ENCODE assay signal across 8 cellular contexts in genomic region chr22:19121631-19122142, GRCh38. TPM values are rescaled to one million over a fixed set of nuclear protein-coding genes. Genes with fewer than 3 reads are reported as not detected.
DNase-seq lines count a peak whose midpoint lies in the region; ATAC-seq and TF ChIP-seq lines count a peak whose summit lies in the region.

No MANE protein-coding gene starts in this region.

- H3K27ac ChIP-seq in HUES6 (ENCODE audit: low read depth, low read length) (peak overlapping the region; percentile 96), right lobe of liver (peak overlapping the region; percentile 70 to 97 (median 93))

- POLR2A ChIA-PET in Caco-2 (lab: Charles Lee), result interaction anchor here (1.6 kb wide), 1 partner anchor 23 kb away, joined by 11 read pairs; the partner anchor contains the start of gene ESS2

- peaks cover 21% of the 10 kb centered on the region for H3K36me3 Mint-ChIP-seq in Caco-2 (ENCODE audit: insufficient read depth, unreplicated experiment)

- H3K9ac ChIP-seq in HUES6 (ENCODE audit: low read length), result peak overlapping the region; percentile 98

- ATAC-seq in GM21381 (IDR thresholded peaks at IDR 0.05; ENCODE audit: unreplicated experiment) (peak; percentile 26), right lobe of liver (peak; percentile 42 to 64 (median 54))

- peak overlapping the region; percentile 71 for H3K27ac Mint-ChIP-seq in Caco-2 (ENCODE audit: unreplicated experiment)

- BruUV-seq in Caco-2 (replicated peaks; lab: Mats Ljungman, UMichigan), result no TSS peak

- H3K9me3 ChIP-seq in Caco-2 (no peaks in the 10 kb centered on the region), HUES6 (ENCODE audit: control insufficient read depth, insufficient read depth, low read depth, low read length) (no peaks in the 10 kb centered on the region), right lobe of liver (no peaks in the 10 kb centered on the region)

- intact Hi-C loops in Caco-2 (cut with micrococcal nuclease; ENCODE audit: unreplicated experiment) (loop anchor here (1.0 kb wide), 1 partner anchor 12 kb away; no protein-coding TSS in a partner anchor), right lobe of liver (cut with DNase I) (no loop called here)

- H3K9me3 Mint-ChIP-seq in Caco-2 (ENCODE audit: unreplicated experiment), result no peaks in the 10 kb centered on the region

- CTCF ChIA-PET in Caco-2 (lab: Charles Lee), result interaction anchor here (0.5 to 2.1 kb wide), 4 partner anchors 23 to 106 kb away, joined by 4 to 8 read pairs (median 6); partner anchors contain the start of genes ESS2 and SLC25A1

- H3K4me1 ChIP-seq in Caco-2 (peaks cover 16% of the 10 kb centered on the region), HUES6 (ENCODE audit: control insufficient read depth, insufficient read depth, low read length) (peaks cover 13% of the 10 kb centered on the region), right lobe of liver (peaks cover 0 to 21% (median 4%) of the 10 kb centered on the region in 4 donors)

- H3K27me3 ChIP-seq in Caco-2 (replicated peaks; ENCODE audit: control insufficient read depth, insufficient read depth, low read length) (no peaks in the 10 kb centered on the region), HUES6 (ENCODE audit: control insufficient read depth, insufficient read depth, low read length) (peaks cover 4% of the 10 kb centered on the region; the same call in 1 of the 2 replicates), right lobe of liver (no peaks in the 10 kb centered on the region)

- H3K4me3 ChIP-seq in Caco-2 (ENCODE audit: low read depth, low read length) (peak overlapping the region; percentile 88), HUES6 (ENCODE audit: low read depth, low read length) (peak overlapping the region; percentile 99), right lobe of liver (peak overlapping the region; percentile 55 to 99 (median 99))

- H3K36me3 ChIP-seq in Caco-2 (ENCODE audit: control insufficient read depth, insufficient read depth, low read length) (peaks cover 3% of the 10 kb centered on the region), HUES6 (ENCODE audit: control insufficient read depth, insufficient read depth, low read length) (peaks cover 10% of the 10 kb centered on the region), right lobe of liver (no peaks in the 10 kb centered on the region)

- peak overlapping the region; percentile 87 for H3K4me3 Mint-ChIP-seq in Caco-2 (ENCODE audit: unreplicated experiment)

- TF ChIP-seq CTCF in Caco-2 (IDR thresholded peaks at IDR 0.05; ENCODE audit: insufficient read depth in 1 of 2, low read depth in 1 of 2, low read length in 1 of 2, severe bottlenecking in 1 of 2, unreplicated experiment in 1 of 2), result no peak
- TF ChIP-seq CTCF in right lobe of liver (IDR thresholded peaks at IDR 0.05), result no peak

- H3K4me1 Mint-ChIP-seq in Caco-2 (ENCODE audit: low read depth, unreplicated experiment), result peaks cover 11% of the 10 kb centered on the region

- WGBS in right lobe of liver (ENCODE audit: insufficient coverage, low coverage, low lambda C conversion rate, missing lambda C conversion rate), result no CpG with 5 or more reads among the region's 47 CpGs

- H3K27me3 Mint-ChIP-seq in Caco-2 (ENCODE audit: insufficient read depth, unreplicated experiment), result no peaks in the 10 kb centered on the region

- no peak for TF ChIP-seq POLR2A in right lobe of liver (IDR thresholded peaks at IDR 0.05)

- peak in 1 of 2 experiments; percentile 57 for DNase-seq in Caco-2
- peak; percentile 38 for DNase-seq in T-helper 22 cell (ENCODE audit: low read depth)
- DNase-seq in dermis blood vessel endothelial cell, result peak; percentile 54
- peak; percentile 69 to 83 (median 77) for DNase-seq in right lobe of liver
- peak; percentile 60 for DNase-seq in stimulated activated CD8-positive, alpha-beta memory T cell treated with anti-CD3 and anti-CD28 coated beads, Interleukin-4, amount 100 ng/mL, for 48 hours
- no peak for DNase-seq in GOT3 (lab: John Stamatoyannopoulos, UW)

RNA-seq across cellular contexts. Expression of gene DGCR2, which starts 0.5 kb away (rescaled TPM):
- total RNA-seq in Caco-2 (2022), result 65.6 and 67.9 TPM in 2 replicates
- 56.2 and 71.2 TPM in 2 replicates for total RNA-seq in dermis blood vessel endothelial cell
- total RNA-seq in right lobe of liver, result 10 to 100 TPM; 19.8 to 31.7 (median 24.7) TPM

RNA-seq across cellular contexts. Expression of gene TSSK2, which starts 9.4 kb away (rescaled TPM):
- not detected in 2 replicates for total RNA-seq in Caco-2 (2022)
- not detected in 2 replicates for total RNA-seq in dermis blood vessel endothelial cell
- not detected for total RNA-seq in right lobe of liver

RNA-seq across cellular contexts. Expression of gene ESS2, which starts 22.8 kb away (rescaled TPM):
- 16.6 and 16.9 TPM in 2 replicates for total RNA-seq in Caco-2 (2022)
- 12.7 and 14.6 TPM in 2 replicates for total RNA-seq in dermis blood vessel endothelial cell
- 1 to 10 TPM; 4.8 to 9.2 (median 5.4) TPM for total RNA-seq in right lobe of liver

RNA-seq across cellular contexts. Expression of gene GSC2, which starts 28.4 kb away (rescaled TPM):
- not detected in 2 replicates for total RNA-seq in Caco-2 (2022)
- not detected in 2 replicates for total RNA-seq in dermis blood vessel endothelial cell
- total RNA-seq in right lobe of liver, result not detected

RNA-seq across cellular contexts. Expression of gene SLC25A1, which starts 56.8 kb away (rescaled TPM):
- total RNA-seq in Caco-2 (2022) (142 and 155 TPM in 2 replicates), dermis blood vessel endothelial cell (87.3 and 175 TPM in 2 replicates), right lobe of liver (100 to 1,000 TPM in 4 of 6 experiments, 10 to 100 TPM in 2; 80.2 to 128 (median 114) TPM)
